In genomic region chr1:157472302-157472701, GRCh38 we compare ENCODE assay signal across 1 cellular context.
TF ChIP-seq lines count a peak whose summit lies in the region.

No MANE protein-coding gene starts in this region.

TF ChIP-seq in SK-N-SH, 30 proteins besides CTCF, POLR2A, EP300 and RAD21 (continued from another document):
- no peak for TF ChIP-seq YY1 (IDR thresholded peaks at IDR 0.05; ENCODE audit: low read depth)
